28 cellular contexts compared by ENCODE assay signal in genomic region chr4:182465979-182466378, GRCh38.
"Had no signal": no experiment of that assay in that cellular context is flagged by ENCODE, and none has a peak within 500 bp of the region (broad histone marks: within the 10 kb centered on the region; RNA-seq: fewer than 3 reads in every experiment).

No MANE protein-coding gene starts in this region.

- ATAC-seq: effector memory CD8-positive, alpha-beta T cell; esophagus mucosa; gastrocnemius medialis; heart right ventricle; left lung; left ventricle myocardium superior; lower lobe of right lung; mucosa of descending colon; naive thymus-derived CD8-positive, alpha-beta T cell had no signal

- H3K4me3 ChIP-seq: colonic mucosa, esophagus squamous epithelium, gastrocnemius medialis, heart right ventricle, left lung, lower lobe of right lung, mucosa of descending colon had no signal

- H3K4me1 ChIP-seq: colonic mucosa, esophagus squamous epithelium, gastrocnemius medialis, heart right ventricle, left lung, lower lobe of right lung had no signal

- DNase-seq: colonic mucosa; cortex of kidney; effector CD8-positive, alpha-beta T cell; effector memory CD8-positive, alpha-beta T cell; endodermal cell; erythroblast; esophagus squamous epithelium; foreskin fibroblast; foreskin melanocyte; gastrocnemius medialis; glutamatergic neuron; head of caudate nucleus; heart right ventricle; hippocampal formation; immature natural killer cell; islet precursor cell; kidney; kidney glomerular epithelial cell; left lung; left ventricle myocardium superior; lower lobe of right lung; mesenchymal stem cell; mucosa of descending colon; naive B cell; naive thymus-derived CD8-positive, alpha-beta T cell had no signal

- H3K27ac ChIP-seq: colonic mucosa, epithelial cell of prostate, esophagus squamous epithelium, gastrocnemius medialis, heart right ventricle, left lung, lower lobe of right lung had no signal

- FAIRE-seq: endometrium, kidney had no signal

- H3K36me3 ChIP-seq: colonic mucosa, esophagus squamous epithelium, gastrocnemius medialis, heart right ventricle, left lung, lower lobe of right lung had no signal

- H3K27me3 ChIP-seq: colonic mucosa, esophagus squamous epithelium, gastrocnemius medialis, heart right ventricle, left lung had no signal

- H3K9me3 ChIP-seq: colonic mucosa, esophagus squamous epithelium, gastrocnemius medialis, heart right ventricle, left lung, lower lobe of right lung, mucosa of descending colon had no signal
